ENCODE assay signal across 8 cellular contexts in the genomic region with DNA sequence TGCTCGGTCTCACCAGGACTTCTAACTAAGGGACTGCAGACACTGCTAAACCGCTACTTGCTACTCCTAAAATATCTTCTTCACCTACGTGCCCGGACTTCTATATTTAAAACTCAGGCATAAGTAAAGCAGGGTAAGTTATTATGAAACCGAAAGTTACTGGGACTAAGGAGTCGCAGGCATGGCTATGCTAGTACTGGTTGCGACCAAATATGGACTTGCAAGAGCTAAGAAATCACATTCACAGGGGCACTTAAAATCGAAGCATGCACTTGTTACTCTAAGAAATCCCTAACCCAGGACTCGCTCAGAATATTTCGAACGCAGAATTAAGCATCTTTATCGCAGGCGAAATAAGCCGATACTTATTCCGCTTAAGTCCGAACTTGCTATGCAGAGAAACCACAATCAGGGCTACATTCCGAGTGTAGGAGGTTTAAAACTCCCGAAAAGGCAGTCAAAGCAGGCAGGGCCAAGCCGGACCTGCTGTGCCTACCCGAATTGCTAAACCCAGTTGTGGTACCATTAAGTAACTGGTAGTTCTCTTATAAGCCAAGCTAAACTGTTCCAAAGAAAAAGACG. TPM values are rescaled to one million over a fixed set of nuclear protein-coding genes. Genes with fewer than 3 reads are reported as not detected.
DNase-seq lines count a peak whose midpoint lies in the region; ATAC-seq and TF ChIP-seq lines count a peak whose summit lies in the region.

No MANE protein-coding gene starts in this region.

- POLR2A ChIA-PET in activated CD4-positive, alpha-beta memory T cell treated with anti-CD3 and anti-CD28 coated beads, Interleukin-2, amount 10 ng/mL, durations not matched to agents 7 days and 5 days (lab: Charles Lee), result interaction anchor here (0.8 to 10.2 kb wide), 17 partner anchors 10 to 565 kb away, joined by 3 to 753 read pairs (median 13); partner anchors contain the start of genes HMGCS1, NNT, TMEM267 and ZNF131

- H3K4me3 Mint-ChIP-seq in activated CD4-positive, alpha-beta memory T cell treated with anti-CD3 and anti-CD28 coated beads, Interleukin-2, amount 10 ng/mL, durations not matched to agents 7 days and 5 days, result peak overlapping the region; percentile 97
- H3K4me3 Mint-ChIP-seq in stimulated activated naive B cell treated with anti-CD40 and anti-IgM and Interleukin-4, amounts not matched to agents 10 μg/mL and 1 μg/mL and 100 μg/mL, for 72 hours, result peak overlapping the region; percentile 80 to 82

- H3K36me3 Mint-ChIP-seq in activated CD4-positive, alpha-beta memory T cell treated with anti-CD3 and anti-CD28 coated beads, Interleukin-2, amount 10 ng/mL, durations not matched to agents 7 days and 5 days (ENCODE audit: low read depth), result peaks cover 30% of the 10 kb centered on the region
- no peaks in the 10 kb centered on the region for H3K36me3 Mint-ChIP-seq in stimulated activated naive B cell treated with anti-CD40 and anti-IgM and Interleukin-4, amounts not matched to agents 10 μg/mL and 1 μg/mL and 100 μg/mL, for 72 hours

- no peaks in the 10 kb centered on the region for H3K36me3 ChIP-seq in H7 (replicated peaks; ENCODE audit: control insufficient read depth, insufficient read depth, low read length)

- H3K27me3 ChIP-seq in foreskin keratinocyte (no peaks in the 10 kb centered on the region), H7 (ENCODE audit: control insufficient read depth, insufficient read depth, low read length) (peaks cover 99% of the 10 kb centered on the region)

- CTCF ChIA-PET in activated CD4-positive, alpha-beta memory T cell treated with anti-CD3 and anti-CD28 coated beads, Interleukin-2, amount 10 ng/mL, durations not matched to agents 7 days and 5 days (lab: Charles Lee), result interaction anchor here (0.9 to 4.5 kb wide), 15 partner anchors 9 to 446 kb away, joined by 3 to 97 read pairs (median 7); partner anchors contain the start of gene TMEM267

- H3K27ac ChIP-seq in foreskin keratinocyte, result no peak overlapping the region

- peaks cover 41% of the 10 kb centered on the region for H3K4me1 Mint-ChIP-seq in activated CD4-positive, alpha-beta memory T cell treated with anti-CD3 and anti-CD28 coated beads, Interleukin-2, amount 10 ng/mL, durations not matched to agents 7 days and 5 days
- H3K4me1 Mint-ChIP-seq in stimulated activated naive B cell treated with anti-CD40 and anti-IgM and Interleukin-4, amounts not matched to agents 10 μg/mL and 1 μg/mL and 100 μg/mL, for 72 hours, result peaks cover 31 to 61% of the 10 kb centered on the region in 2 donors

- ATAC-seq in HG03442 (IDR thresholded peaks at IDR 0.05; ENCODE audit: unreplicated experiment) (peak; percentile 16), foreskin keratinocyte (no peak), GM18873 (IDR thresholded peaks at IDR 0.05; ENCODE audit: low FRiP score, unreplicated experiment) (no peak)
- ATAC-seq in stimulated activated naive B cell treated with anti-CD40 and anti-IgM and Interleukin-4, amounts not matched to agents 10 μg/mL and 1 μg/mL and 100 μg/mL, for 72 hours (replicated peaks), result peak; percentile 13 to 24

- no peaks in the 10 kb centered on the region for H3K9me3 Mint-ChIP-seq in activated CD4-positive, alpha-beta memory T cell treated with anti-CD3 and anti-CD28 coated beads, Interleukin-2, amount 10 ng/mL, durations not matched to agents 7 days and 5 days
- no peaks in the 10 kb centered on the region for H3K9me3 Mint-ChIP-seq in stimulated activated naive B cell treated with anti-CD40 and anti-IgM and Interleukin-4, amounts not matched to agents 10 μg/mL and 1 μg/mL and 100 μg/mL, for 72 hours

- peak; percentile 56 for DNase-seq in activated CD4-positive, alpha-beta memory T cell treated with anti-CD3 and anti-CD28 coated beads, Interleukin-2, amount 10 ng/mL, durations not matched to agents 7 days and 5 days
- peak; percentile 57 to 71 for DNase-seq in foreskin keratinocyte
- DNase-seq in stimulated activated naive B cell treated with anti-CD40 and anti-IgM and Interleukin-4, amounts not matched to agents 10 μg/mL and 1 μg/mL and 100 μg/mL, for 72 hours, result peak; percentile 34
- DNase-seq in H7, result no peak
- DNase-seq in HPDE6-E6E7 (ENCODE audit: extremely low spot score), result no peak

- TF ChIP-seq CTCF in foreskin keratinocyte (conservative IDR thresholded peaks at IDR 0.05), result no peak

- H3K4me1 ChIP-seq in foreskin keratinocyte, result peaks cover 5% of the 10 kb centered on the region

- peak overlapping the region; percentile 97 for H3K27ac Mint-ChIP-seq in activated CD4-positive, alpha-beta memory T cell treated with anti-CD3 and anti-CD28 coated beads, Interleukin-2, amount 10 ng/mL, durations not matched to agents 7 days and 5 days
- H3K27ac Mint-ChIP-seq in stimulated activated naive B cell treated with anti-CD40 and anti-IgM and Interleukin-4, amounts not matched to agents 10 μg/mL and 1 μg/mL and 100 μg/mL, for 72 hours, result peak overlapping the region; percentile 90

- H3K4me3 ChIP-seq in GM08714 (ENCODE audit: low read length) (peak overlapping the region; percentile 63; the same call in 1 of the 2 replicates), H7 (ENCODE audit: insufficient read depth, low read depth, low read length) (no peak overlapping the region)

- no peaks in the 10 kb centered on the region for H3K27me3 Mint-ChIP-seq in activated CD4-positive, alpha-beta memory T cell treated with anti-CD3 and anti-CD28 coated beads, Interleukin-2, amount 10 ng/mL, durations not matched to agents 7 days and 5 days
- no peaks in the 10 kb centered on the region for H3K27me3 Mint-ChIP-seq in stimulated activated naive B cell treated with anti-CD40 and anti-IgM and Interleukin-4, amounts not matched to agents 10 μg/mL and 1 μg/mL and 100 μg/mL, for 72 hours

RNA-seq across cellular contexts. Expression of gene ANXA2R, which starts 2.1 kb away (rescaled TPM):
- total RNA-seq in activated CD4-positive, alpha-beta memory T cell treated with anti-CD3 and anti-CD28 coated beads, Interleukin-2, amount 10 ng/mL, durations not matched to agents 7 days and 5 days, result 10 to 100 TPM; 25.1 to 28.3 TPM
- 0.49 and 0.71 TPM in 2 replicates for total RNA-seq in foreskin keratinocyte
- polyA plus RNA-seq in foreskin keratinocyte, result 0.48 and 0.68 TPM in 2 replicates
- total RNA-seq in H7 (2014; rRNA removed; shearing (Covaris generic)), result 0.63 and 0.83 TPM in 2 replicates

Comparison
In these comparisons a context has a peak if more than half of its experiments do, and no peak if none do; other contexts are left out.
1. ATAC-seq: peak in HG03442 (single experiment) and stimulated activated naive B cell treated with anti-CD40 and anti-IgM and Interleukin-4, amounts not matched to agents 10 μg/mL and 1 μg/mL and 100 μg/mL, for 72 hours (2 of 2); none in foreskin keratinocyte (single experiment) and GM18873 (single experiment).
2. DNase-seq: peak in activated CD4-positive, alpha-beta memory T cell treated with anti-CD3 and anti-CD28 coated beads, Interleukin-2, amount 10 ng/mL, durations not matched to agents 7 days and 5 days (single experiment), foreskin keratinocyte (2 of 2) and stimulated activated naive B cell treated with anti-CD40 and anti-IgM and Interleukin-4, amounts not matched to agents 10 μg/mL and 1 μg/mL and 100 μg/mL, for 72 hours (single experiment); none in H7 (single experiment) and HPDE6-E6E7 (single experiment).
3. RNA of gene ANXA2R, which starts 2.1 kb away (total RNA-seq): 25.1 to 28.3 TPM in activated CD4-positive, alpha-beta memory T cell treated with anti-CD3 and anti-CD28 coated beads, Interleukin-2, amount 10 ng/mL, durations not matched to agents 7 days and 5 days; 0.63 to 0.83 TPM in H7 and 0.49 to 0.71 TPM in foreskin keratinocyte; every median in the first group is over 10 times any median in the second.